ENCODE assay signal across 19 cellular contexts in genomic region chr5:179129607-179130071, GRCh38.
"Had no signal": no experiment of that assay in that cellular context is flagged by ENCODE, and none has a peak within 500 bp of the region (broad histone marks: within the 10 kb centered on the region; RNA-seq: fewer than 3 reads in every experiment).

No MANE protein-coding gene starts in this region.

- H3K36me3 ChIP-seq: gastrocnemius medialis, pancreas, right lobe of liver had no signal

- H3K4me1 ChIP-seq: esophagus muscularis mucosa, gastrocnemius medialis, pancreas, right lobe of liver, testis had no signal

- H3K27me3 ChIP-seq: esophagus muscularis mucosa, gastrocnemius medialis, pancreas, right lobe of liver, testis had no signal

- H3K9me3 ChIP-seq: esophagus muscularis mucosa, gastrocnemius medialis, pancreas, right lobe of liver, testis had no signal

- H3K27ac ChIP-seq: esophagus muscularis mucosa, gastrocnemius medialis, pancreas, right lobe of liver, testis had no signal

- H3K4me3 ChIP-seq: esophagus muscularis mucosa, gastrocnemius medialis, lung, pancreas, right lobe of liver, testis had no signal

- ATAC-seq: activated naive CD4-positive, alpha-beta T cell treated with anti-CD3 and anti-CD28 coated beads, Interleukin-2, amount 50 U/mL, for 72 hours; gastrocnemius medialis; left cardiac atrium; pancreas; right lobe of liver; SK-N-SH treated with all-trans-retinoic acid at 6 μM for 48 hours; stimulated activated naive B cell treated with anti-CD40 and anti-IgM and Interleukin-4, amounts not matched to agents 10 μg/mL and 1 μg/mL and 100 μg/mL, for 72 hours had no signal

- DNase-seq: activated CD4-positive, alpha-beta memory T cell treated with anti-CD3 and anti-CD28 coated beads, Interleukin-2, amount 10 ng/mL, durations not matched to agents 7 days and 5 days; activated CD4-positive, alpha-beta T cell treated with anti-CD3 and anti-CD28 coated beads, Interleukin-2, amount 10 ng/mL, durations not matched to agents 24 days and 14 days; caudate nucleus; dermis blood vessel endothelial cell; effector memory CD4-positive, alpha-beta T cell; gastrocnemius medialis; hypothalamus; left cardiac atrium; small intestine; stimulated activated CD4-positive, alpha-beta T cell treated with anti-CD3 and anti-CD28 coated beads, Interleukin-15, amount 100 ng/mL, for 24 hours; stimulated activated naive B cell treated with anti-CD40 and anti-IgM and Interleukin-4, amounts not matched to agents 10 μg/mL and 1 μg/mL and 100 μg/mL, for 72 hours; testis; trophoblast cell had no signal
